Comparison of ENCODE assay signal across 13 cellular contexts in the genomic region with DNA sequence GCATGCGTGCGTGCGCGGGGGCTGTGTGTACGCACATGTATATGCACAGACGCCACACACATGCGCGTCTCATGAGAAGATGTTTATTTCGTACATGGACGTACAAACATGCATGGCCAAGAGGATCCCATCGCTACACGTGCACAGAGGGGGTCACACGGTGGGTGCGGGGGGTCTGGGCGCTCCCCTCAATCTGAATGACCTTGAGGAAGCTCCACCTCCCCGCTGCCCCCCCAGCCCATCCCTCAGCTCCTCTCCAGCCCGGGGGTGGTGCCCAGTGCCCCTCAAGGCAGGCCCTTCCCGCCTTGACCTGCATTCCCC. TPM values are rescaled to one million over a fixed set of nuclear protein-coding genes. Genes with fewer than 3 reads are reported as not detected.
A peak's percentile ranks its signal among the peaks of the same experiment; 100 is the strongest.
DNase-seq lines count a peak whose midpoint lies in the region; ATAC-seq and TF ChIP-seq lines count a peak whose summit lies in the region.
"Had no signal": no experiment of that assay in that cellular context is flagged by ENCODE, and none has a peak within 500 bp of the region (broad histone marks: within the 10 kb centered on the region; RNA-seq: fewer than 3 reads in every experiment).

No MANE protein-coding gene starts in this region.

- H3K4me1 Mint-ChIP-seq in activated CD8-positive, alpha-beta T cell treated with anti-CD3 and anti-CD28 coated beads for 36 hours (ENCODE audit: low read depth) = no peaks in the 10 kb centered on the region
- H3K4me1 Mint-ChIP-seq in activated CD8-positive, alpha-beta T cell treated with anti-CD3 and anti-CD28 coated beads, Interleukin-2, amount 10 ng/mL, durations not matched to agents 7 days and 5 days (ENCODE audit: low read depth) = peaks cover 5% of the 10 kb centered on the region

- H3K27me3 ChIP-seq in mesenchymal stem cell (ENCODE audit: control insufficient read depth in 1 of 2, insufficient read depth in 1 of 2, low read length in 2 of 2) (no peaks in the 10 kb centered on the region), suprapubic skin (no peaks in the 10 kb centered on the region), spleen (replicated peaks in 1 of 7) (peaks cover 0 to 20% (median 0%) of the 10 kb centered on the region in 7 donors)

- H3K27ac ChIP-seq in mesenchymal stem cell (ENCODE audit: low read length, poor library complexity, severe bottlenecking) (no peak overlapping the region), suprapubic skin (no peak overlapping the region), spleen (peak overlapping the region in 1 of 8 donors; percentile 70)
- H3K27ac ChIP-seq: left lung had no signal

- POLR2A ChIA-PET in activated CD8-positive, alpha-beta T cell treated with anti-CD3 and anti-CD28 coated beads for 36 hours (lab: Charles Lee) = interaction anchor here (0.6 to 1.0 kb wide), 3 partner anchors 20 to 29 kb away, joined by 3 read pairs; no protein-coding TSS in a partner anchor
- POLR2A ChIA-PET in activated CD8-positive, alpha-beta T cell treated with anti-CD3 and anti-CD28 coated beads, Interleukin-2, amount 10 ng/mL, durations not matched to agents 7 days and 5 days (lab: Charles Lee) = no interaction called here

- no peaks in the 10 kb centered on the region for H3K9me3 ChIP-seq in mesenchymal stem cell (ENCODE audit: control insufficient read depth, low read length)
- no peaks in the 10 kb centered on the region for H3K9me3 ChIP-seq in suprapubic skin
- no peaks in the 10 kb centered on the region for H3K9me3 ChIP-seq in spleen
- H3K9me3 ChIP-seq: left lung had no signal

- no peak for TF ChIP-seq POLR2A in suprapubic skin (IDR thresholded peaks at IDR 0.05)
- TF ChIP-seq POLR2A in spleen (IDR thresholded peaks at IDR 0.05) = no peak

- H2BK120ac ChIP-seq in mesenchymal stem cell (ENCODE audit: low read depth, low read length) = no peak overlapping the region

- H2BK15ac ChIP-seq in mesenchymal stem cell (ENCODE audit: low read depth, poor library complexity, severe bottlenecking) = no peak overlapping the region

- peak overlapping the region; percentile 9 to 48 for H3K18ac ChIP-seq in mesenchymal stem cell (ENCODE audit: low read depth in 1 of 2, low read length in 2 of 2)

- no peak overlapping the region for H2AFZ ChIP-seq in mesenchymal stem cell (ENCODE audit: low read depth, low read length)

- peak overlapping the region in 1 of 2 experiments; percentile 57 for H3K14ac ChIP-seq in mesenchymal stem cell (ENCODE audit: low read length in 2 of 2)

- H3K27me3 Mint-ChIP-seq in activated CD8-positive, alpha-beta T cell treated with anti-CD3 and anti-CD28 coated beads for 36 hours = no peaks in the 10 kb centered on the region
- H3K27me3 Mint-ChIP-seq in activated CD8-positive, alpha-beta T cell treated with anti-CD3 and anti-CD28 coated beads, Interleukin-2, amount 10 ng/mL, durations not matched to agents 7 days and 5 days (ENCODE audit: low read depth) = no peaks in the 10 kb centered on the region

- no peak for DNase-seq in activated CD8-positive, alpha-beta T cell treated with anti-CD3 and anti-CD28 coated beads for 36 hours
- no peak for DNase-seq in activated CD8-positive, alpha-beta T cell treated with anti-CD3 and anti-CD28 coated beads, Interleukin-2, amount 10 ng/mL, durations not matched to agents 7 days and 5 days
- no peak for DNase-seq in choroid plexus epithelial cell (ENCODE audit: low read depth)
- no peak for DNase-seq in mesenchymal stem cell
- DNase-seq in suprapubic skin (ENCODE audit: low spot score in 2 of 2) = no peak
- no peak for DNase-seq in spleen
- DNase-seq in GM03348 (ENCODE audit: low spot score) = no peak
- DNase-seq: activated CD4-positive, alpha-beta T cell treated with anti-CD3 and anti-CD28 coated beads for 1 hour; activated gamma-delta T cell treated with Interleukin-2 at 50 U/mL for 16 hours; left lung; NCI-H446 had no signal

- no peak overlapping the region for H3K23ac ChIP-seq in mesenchymal stem cell (ENCODE audit: low read length in 2 of 2)

- H3K4me1 ChIP-seq in mesenchymal stem cell (ENCODE audit: control insufficient read depth, insufficient read depth, low read depth, low read length) (peaks cover 40% of the 10 kb centered on the region), suprapubic skin (peaks cover 29% of the 10 kb centered on the region), spleen (peaks cover 0 to 56% (median 28%) of the 10 kb centered on the region in 6 donors)

- no peak for ATAC-seq in activated CD8-positive, alpha-beta T cell treated with anti-CD3 and anti-CD28 coated beads for 36 hours
- no peak for ATAC-seq in activated CD8-positive, alpha-beta T cell treated with anti-CD3 and anti-CD28 coated beads, Interleukin-2, amount 10 ng/mL, durations not matched to agents 7 days and 5 days
- no peak for ATAC-seq in HG02884 (IDR thresholded peaks at IDR 0.05; ENCODE audit: unreplicated experiment)

- no peak for TF ChIP-seq EP300 in suprapubic skin (IDR thresholded peaks at IDR 0.05)

- TF ChIP-seq CTCF in activated CD8-positive, alpha-beta T cell treated with anti-CD3 and anti-CD28 coated beads for 36 hours (IDR thresholded peaks at IDR 0.05) = no peak
- TF ChIP-seq CTCF in choroid plexus epithelial cell (conservative IDR thresholded peaks at IDR 0.05; ENCODE audit: low read depth, low read length) (no peak), suprapubic skin (IDR thresholded peaks at IDR 0.05) (no peak), spleen (IDR thresholded peaks at IDR 0.05 in 8 of 11, conservative IDR thresholded peaks at IDR 0.05 in 3 of 11) (no peak)

- WGBS in mesenchymal stem cell = 92% methylated on average over 18 of the region's 18 CpGs
- WGBS in suprapubic skin = 97% methylated on average over 10 of the region's 18 CpGs
- 84 to 94% (median 89%) methylated on average over 10 to 18 of the region's 18 CpGs for WGBS in spleen, 5 donors

- H3K36me3 ChIP-seq in mesenchymal stem cell (ENCODE audit: control insufficient read depth in 1 of 2, insufficient read depth in 2 of 2, low read depth in 1 of 2, low read length in 2 of 2) (peaks cover 40 to 84% of the 10 kb centered on the region in 2 experiments), suprapubic skin (peaks cover 28% of the 10 kb centered on the region), spleen (peaks cover 0 to 53% (median 24%) of the 10 kb centered on the region in 6 donors)

- no peaks in the 10 kb centered on the region for H3K9me3 Mint-ChIP-seq in activated CD8-positive, alpha-beta T cell treated with anti-CD3 and anti-CD28 coated beads for 36 hours
- H3K9me3 Mint-ChIP-seq in activated CD8-positive, alpha-beta T cell treated with anti-CD3 and anti-CD28 coated beads, Interleukin-2, amount 10 ng/mL, durations not matched to agents 7 days and 5 days (ENCODE audit: insufficient read depth) = no peaks in the 10 kb centered on the region

- no peak overlapping the region for H2AK5ac ChIP-seq in mesenchymal stem cell (ENCODE audit: low read length, severe bottlenecking)

- peak overlapping the region; percentile 10 to 41 for H2BK12ac ChIP-seq in mesenchymal stem cell (ENCODE audit: low read length in 2 of 2)

- peak overlapping the region; percentile 83 for H4K91ac ChIP-seq in mesenchymal stem cell (ENCODE audit: low read length)

- H3K4me3 ChIP-seq in choroid plexus epithelial cell (ENCODE audit: low read depth, low read length) (peak overlapping the region; percentile 64), mesenchymal stem cell (ENCODE audit: insufficient read depth in 1 of 2, low read depth in 1 of 2, low read length in 2 of 2) (peak overlapping the region; percentile 72 to 82), suprapubic skin (peak overlapping the region; percentile 66), spleen (peak overlapping the region in 3 of 8 donors; percentile 48 to 76 (median 55))

- no peak overlapping the region for H2BK5ac ChIP-seq in mesenchymal stem cell (ENCODE audit: low read depth, low read length, poor library complexity, severe bottlenecking)

- no peak overlapping the region for H3K27ac Mint-ChIP-seq in activated CD8-positive, alpha-beta T cell treated with anti-CD3 and anti-CD28 coated beads for 36 hours
- H3K27ac Mint-ChIP-seq in activated CD8-positive, alpha-beta T cell treated with anti-CD3 and anti-CD28 coated beads, Interleukin-2, amount 10 ng/mL, durations not matched to agents 7 days and 5 days = no peak overlapping the region

- intact Hi-C loops in activated CD8-positive, alpha-beta T cell treated with anti-CD3 and anti-CD28 coated beads for 36 hours (cut with micrococcal nuclease) = no loop called here
- intact Hi-C loops in spleen (cut with DNase I; ENCODE audit: low total_unique reads) = no loop called here

- H3K4me2 ChIP-seq in mesenchymal stem cell (ENCODE audit: low read length, poor library complexity, severe bottlenecking) = peak overlapping the region; percentile 96

- H3K9ac ChIP-seq in mesenchymal stem cell (ENCODE audit: low read length) = peak overlapping the region; percentile 73

- CTCF ChIA-PET in activated CD8-positive, alpha-beta T cell treated with anti-CD3 and anti-CD28 coated beads for 36 hours (lab: Charles Lee) = no interaction called here
- CTCF ChIA-PET in activated CD8-positive, alpha-beta T cell treated with anti-CD3 and anti-CD28 coated beads, Interleukin-2, amount 10 ng/mL, durations not matched to agents 7 days and 5 days (lab: Charles Lee) = no interaction called here

- peak overlapping the region; percentile 73 for H4K8ac ChIP-seq in mesenchymal stem cell (ENCODE audit: low read length)

- H3K79me1 ChIP-seq in mesenchymal stem cell (replicated peaks; ENCODE audit: low read length, poor library complexity, severe bottlenecking) = peaks cover 22% of the 10 kb centered on the region

- H3K36me3 Mint-ChIP-seq in activated CD8-positive, alpha-beta T cell treated with anti-CD3 and anti-CD28 coated beads for 36 hours (ENCODE audit: low read depth) = peaks cover 9% of the 10 kb centered on the region
- H3K36me3 Mint-ChIP-seq in activated CD8-positive, alpha-beta T cell treated with anti-CD3 and anti-CD28 coated beads, Interleukin-2, amount 10 ng/mL, durations not matched to agents 7 days and 5 days (ENCODE audit: low read depth) = peaks cover 11% of the 10 kb centered on the region

- peak overlapping the region; percentile 33 for H3K4me3 Mint-ChIP-seq in activated CD8-positive, alpha-beta T cell treated with anti-CD3 and anti-CD28 coated beads for 36 hours
- no peak overlapping the region for H3K4me3 Mint-ChIP-seq in activated CD8-positive, alpha-beta T cell treated with anti-CD3 and anti-CD28 coated beads, Interleukin-2, amount 10 ng/mL, durations not matched to agents 7 days and 5 days

- no peak overlapping the region for H3K4ac ChIP-seq in mesenchymal stem cell (ENCODE audit: low read depth in 1 of 2, low read length in 2 of 2)

RNA-seq across cellular contexts. Expression of a gene that starts 1.5 kb away (rescaled TPM):
- under 1 TPM; 0.45 to 0.74 TPM for total RNA-seq in activated CD8-positive, alpha-beta T cell treated with anti-CD3 and anti-CD28 coated beads for 36 hours
- 1 to 10 TPM; 1.0 to 1.1 TPM for total RNA-seq in activated CD8-positive, alpha-beta T cell treated with anti-CD3 and anti-CD28 coated beads, Interleukin-2, amount 10 ng/mL, durations not matched to agents 7 days and 5 days
- 3.3 TPM for polyA plus RNA-seq in mesenchymal stem cell (2013, experiment 1 of 2)
- 3.3 TPM for polyA plus RNA-seq in mesenchymal stem cell (2013, experiment 2 of 2)
- total RNA-seq in suprapubic skin (1 to 10 TPM in 3 of 4 donors, not detected in 1; 1.0 to 1.7 (median 1.1) TPM), spleen (1 to 10 TPM in 6 of 7 donors, not detected in 1; 2.3 to 5.3 (median 2.7) TPM)
- polyA plus RNA-seq in spleen = 1 to 10 TPM in 2 of 3 donors, under 1 TPM in 1; 0.39 to 2.2 (median 1.5) TPM
- total RNA-seq: A172 had no signal

RNA-seq across cellular contexts. Expression of a gene that starts 27.0 kb away (rescaled TPM):
- 10 to 100 TPM; 61.7 to 65.1 TPM for total RNA-seq in activated CD8-positive, alpha-beta T cell treated with anti-CD3 and anti-CD28 coated beads for 36 hours
- 10 to 100 TPM; 51.6 to 57.4 TPM for total RNA-seq in activated CD8-positive, alpha-beta T cell treated with anti-CD3 and anti-CD28 coated beads, Interleukin-2, amount 10 ng/mL, durations not matched to agents 7 days and 5 days
- 23.0 TPM for polyA plus RNA-seq in mesenchymal stem cell (2013, experiment 1 of 2)
- polyA plus RNA-seq in mesenchymal stem cell (2013, experiment 2 of 2) = 22.7 TPM
- total RNA-seq in suprapubic skin (10 to 100 TPM; 15.0 to 23.2 (median 19.7) TPM), spleen (10 to 100 TPM; 11.3 to 25.7 (median 17.8) TPM)
- polyA plus RNA-seq in spleen = 10 to 100 TPM; 13.4 to 29.0 (median 14.3) TPM

RNA-seq across cellular contexts. Expression of a gene that starts 35.7 kb away (rescaled TPM):
- 100 to 1,000 TPM; 111 to 113 TPM for total RNA-seq in activated CD8-positive, alpha-beta T cell treated with anti-CD3 and anti-CD28 coated beads for 36 hours
- 100 to 1,000 TPM; 123 to 129 TPM for total RNA-seq in activated CD8-positive, alpha-beta T cell treated with anti-CD3 and anti-CD28 coated beads, Interleukin-2, amount 10 ng/mL, durations not matched to agents 7 days and 5 days
- 139 TPM for polyA plus RNA-seq in mesenchymal stem cell (2013, experiment 1 of 2)
- polyA plus RNA-seq in mesenchymal stem cell (2013, experiment 2 of 2) = 138 TPM
- total RNA-seq in suprapubic skin (100 to 1,000 TPM; 102 to 115 (median 109) TPM), spleen (100 to 1,000 TPM in 5 of 7 donors, 10 to 100 TPM in 2; 86.7 to 168 (median 111) TPM)
- polyA plus RNA-seq in spleen = 100 to 1,000 TPM in 1 of 3 donors, 10 to 100 TPM in 2; 89.2 to 121 (median 90.4) TPM
